1 cellular context compared by ENCODE assay signal in the genomic region with DNA sequence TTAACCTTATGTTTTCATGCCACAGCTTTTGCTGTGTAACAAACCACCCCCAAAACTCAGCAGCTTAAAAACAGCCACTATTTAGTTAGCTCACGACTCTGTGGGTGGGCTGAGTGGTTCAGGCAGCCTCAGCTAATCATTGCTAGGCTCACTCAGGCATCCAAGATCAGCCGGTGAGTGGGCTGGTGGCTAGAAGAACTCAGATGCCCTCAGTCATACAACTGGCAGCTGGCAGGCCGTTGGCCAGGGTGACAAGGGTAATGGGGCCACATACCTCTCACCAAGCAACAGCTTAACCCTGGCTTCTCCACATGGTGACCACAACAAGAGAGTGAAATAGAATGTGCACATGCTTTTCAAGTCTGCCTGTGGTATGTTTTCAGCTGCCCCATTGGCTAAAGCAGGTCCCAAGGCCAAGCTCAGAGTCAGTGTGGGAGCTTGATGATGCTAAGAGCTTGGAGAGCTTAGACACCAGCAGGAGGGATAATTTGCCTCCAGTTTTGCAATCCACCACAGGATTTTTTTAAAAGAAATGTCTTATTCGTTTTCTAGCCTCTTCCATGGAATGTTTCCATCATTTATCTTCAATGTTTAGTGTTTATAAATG.
TF ChIP-seq lines count a peak whose summit lies in the region.

No MANE protein-coding gene starts in this region.

TF ChIP-seq in A549, 52 proteins besides CTCF, POLR2A, EP300 and RAD21:
- TF ChIP-seq CEBPB (IDR thresholded peaks at IDR 0.05) (no peak), TFCP2L1 (CRISPR knock-in tag; IDR thresholded peaks at IDR 0.05) (no peak), KDM5A (IDR thresholded peaks at IDR 0.05) (no peak), FOSB (CRISPR knock-in tag; IDR thresholded peaks at IDR 0.05) (no peak), HDAC2 (IDR thresholded peaks at IDR 0.05) (no peak), EHF (CRISPR knock-in tag; IDR thresholded peaks at IDR 0.05) (no peak), CHD2 (IDR thresholded peaks at IDR 0.05; ENCODE audit: low read length, partially characterized antibody) (no peak), SMC3 (IDR thresholded peaks at IDR 0.05) (no peak), MAFK (IDR thresholded peaks at IDR 0.05; ENCODE audit: partially characterized antibody) (no peak), ZFP36 (IDR thresholded peaks at IDR 0.05; ENCODE audit: borderline replicate concordance, partially characterized antibody) (no peak), NR3C1 (IDR thresholded peaks at IDR 0.05) (no peak), MAZ (IDR thresholded peaks at IDR 0.05; ENCODE audit: borderline replicate concordance, low read depth, low read length) (no peak), CBX2 (IDR thresholded peaks at IDR 0.05; ENCODE audit: borderline replicate concordance, low read depth) (no peak), RCOR1 (IDR thresholded peaks at IDR 0.05; ENCODE audit: low read depth, low read length) (no peak)
- TF ChIP-seq, protein P1, sequence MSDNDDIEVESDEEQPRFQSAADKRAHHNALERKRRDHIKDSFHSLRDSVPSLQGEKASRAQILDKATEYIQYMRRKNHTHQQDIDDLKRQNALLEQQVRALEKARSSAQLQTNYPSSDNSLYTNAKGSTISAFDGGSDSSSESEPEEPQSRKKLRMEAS (IDR thresholded peaks at IDR 0.05) = no peak
- TF ChIP-seq, protein P2, sequence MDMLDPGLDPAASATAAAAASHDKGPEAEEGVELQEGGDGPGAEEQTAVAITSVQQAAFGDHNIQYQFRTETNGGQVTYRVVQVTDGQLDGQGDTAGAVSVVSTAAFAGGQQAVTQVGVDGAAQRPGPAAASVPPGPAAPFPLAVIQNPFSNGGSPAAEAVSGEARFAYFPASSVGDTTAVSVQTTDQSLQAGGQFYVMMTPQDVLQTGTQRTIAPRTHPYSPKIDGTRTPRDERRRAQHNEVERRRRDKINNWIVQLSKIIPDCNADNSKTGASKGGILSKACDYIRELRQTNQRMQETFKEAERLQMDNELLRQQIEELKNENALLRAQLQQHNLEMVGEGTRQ (IDR thresholded peaks at IDR 0.05) = no peak
- TF ChIP-seq, protein P3, sequence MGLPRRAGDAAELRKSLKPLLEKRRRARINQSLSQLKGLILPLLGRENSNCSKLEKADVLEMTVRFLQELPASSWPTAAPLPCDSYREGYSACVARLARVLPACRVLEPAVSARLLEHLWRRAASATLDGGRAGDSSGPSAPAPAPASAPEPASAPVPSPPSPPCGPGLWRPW (IDR thresholded peaks at IDR 0.05) = no peak
